ENCODE assay signal across 8 cellular contexts in the genomic region with DNA sequence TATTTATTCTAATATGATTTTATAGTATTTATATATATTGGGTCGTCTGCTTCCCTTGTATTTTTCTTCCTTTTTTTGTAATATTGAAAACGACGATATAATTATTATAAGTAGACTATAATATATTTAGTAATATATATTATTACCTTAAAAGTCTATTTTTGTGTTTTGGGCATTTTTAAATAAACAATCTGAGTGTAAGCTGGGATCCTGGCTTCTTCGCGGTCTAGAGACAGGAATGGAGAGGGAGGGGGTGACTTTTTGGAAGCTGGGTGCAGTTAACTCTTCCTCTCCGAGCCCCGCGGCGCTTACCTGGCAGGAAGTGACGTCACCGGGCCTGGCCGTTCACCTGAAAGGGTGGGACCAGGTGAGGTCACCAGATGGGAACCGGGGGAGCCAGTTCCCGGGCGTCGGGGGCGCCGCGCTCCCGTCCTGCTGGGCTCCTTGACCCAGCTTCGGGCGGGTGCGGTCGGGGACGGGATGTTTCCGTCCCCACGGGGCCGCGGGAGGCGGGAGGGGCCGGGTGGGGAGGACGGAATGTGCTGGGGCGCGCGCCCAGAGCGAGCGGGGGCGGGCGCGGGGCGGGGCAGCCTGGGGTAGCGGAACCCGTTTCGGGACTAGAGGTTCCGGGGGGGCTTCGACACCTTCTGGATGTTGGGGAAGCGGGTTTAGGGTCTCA. TPM values are rescaled to one million over a fixed set of nuclear protein-coding genes. Genes with fewer than 3 reads are reported as not detected.
DNase-seq lines count a peak whose midpoint lies in the region; ATAC-seq, FAIRE-seq and TF ChIP-seq lines count a peak whose summit lies in the region.

No MANE protein-coding gene starts in this region.

- peak overlapping the region; percentile 96 to 99 for H3K4me3 ChIP-seq in kidney (ENCODE audit: low read length in 2 of 2)

- peak; percentile 70 for FAIRE-seq in GM12892 (lab: Jason Lieb, UNC)
- peak; percentile 54 for FAIRE-seq in kidney (lab: Jason Lieb, UNC)

- TF ChIP-seq CTCF in activated B cell treated with CpG ODN at 0.5 μM for 24 hours (IDR thresholded peaks at IDR 0.05) (no peak), kidney (IDR thresholded peaks at IDR 0.05; ENCODE audit: borderline replicate concordance, extremely low read depth, insufficient read depth) (no peak)

- H3K27me3 Mint-ChIP-seq in activated B cell treated with CpG ODN at 0.5 μM for 24 hours: peaks cover 4% of the 10 kb centered on the region

- H3K27ac Mint-ChIP-seq in activated B cell treated with CpG ODN at 0.5 μM for 24 hours: peak overlapping the region; percentile 98

- no peaks in the 10 kb centered on the region for H3K9me3 Mint-ChIP-seq in activated B cell treated with CpG ODN at 0.5 μM for 24 hours

- H3K9ac ChIP-seq in kidney (ENCODE audit: low read length in 2 of 2): peak overlapping the region; percentile 95 to 100

- ATAC-seq in activated B cell treated with CpG ODN at 0.5 μM for 24 hours (ENCODE audit: low read depth) (peak; percentile 3), HG02885 (IDR thresholded peaks at IDR 0.05; ENCODE audit: poor library complexity, unreplicated experiment) (no peak), GM18873 (IDR thresholded peaks at IDR 0.05; ENCODE audit: low FRiP score, unreplicated experiment) (no peak)

- peaks cover 6 to 22% of the 10 kb centered on the region in 2 donors for H3K36me3 ChIP-seq in kidney (ENCODE audit: control insufficient read depth in 1 of 2, insufficient read depth in 2 of 2, low read length in 2 of 2)

- H3K4me1 Mint-ChIP-seq in activated B cell treated with CpG ODN at 0.5 μM for 24 hours: peaks cover 60% of the 10 kb centered on the region

- H3K4me3 Mint-ChIP-seq in activated B cell treated with CpG ODN at 0.5 μM for 24 hours: peak overlapping the region; percentile 89

- POLR2A ChIA-PET in activated B cell treated with CpG ODN at 0.5 μM for 24 hours (lab: Charles Lee): interaction anchor here (0.6 to 6.9 kb wide), 7 partner anchors 11 to 769 kb away, joined by 3 to 213 read pairs (median 4); a partner anchor contains a TSS

- CTCF ChIA-PET in activated B cell treated with CpG ODN at 0.5 μM for 24 hours (lab: Charles Lee): interaction anchor here (3.7 kb wide), 1 partner anchor 11 kb away, joined by 39 read pairs; no protein-coding TSS in a partner anchor

- TF ChIP-seq POLR2A in GM12892 (IDR thresholded peaks at IDR 0.05; ENCODE audit: low read depth, low read length): peak; percentile 62; the same call in 1 of the 2 replicates

- peaks cover 24 to 26% of the 10 kb centered on the region in 2 donors for H3K4me1 ChIP-seq in kidney (ENCODE audit: control insufficient read depth in 1 of 2, insufficient read depth in 1 of 2, low read depth in 1 of 2, low read length in 2 of 2)

- H3K9me3 ChIP-seq in kidney (ENCODE audit: control insufficient read depth in 1 of 2, low read length in 2 of 2): no peaks in the 10 kb centered on the region

- DNase-seq in GM12892 (ENCODE audit: insufficient read length): no peak
- DNase-seq in NCI-H187 treated with DMSO at 0.1 percent for 48 hours (lab: John Stamatoyannopoulos, UW): peak; percentile 78
- peak; percentile 76 for DNase-seq in activated B cell treated with CpG ODN at 0.5 μM for 24 hours
- DNase-seq in central memory CD4-positive, alpha-beta T cell: peak; percentile 86
- DNase-seq in kidney: peak; percentile 98
- peak; percentile 88 for DNase-seq in stimulated activated CD4-positive, alpha-beta T cell treated with anti-CD3 and anti-CD28 coated beads, Interleukin-15, amount 100 ng/mL, for 24 hours

- H3K27ac ChIP-seq in kidney (ENCODE audit: low read depth in 2 of 2, low read length in 2 of 2): peak overlapping the region; percentile 98 to 99

- intact Hi-C loops in activated B cell treated with CpG ODN at 0.5 μM for 24 hours (cut with micrococcal nuclease) (loop anchor here (5.0 kb wide), 1 partner anchor 557 kb away; no protein-coding TSS in a partner anchor), kidney (cut with DNase I) (no loop called here)

- peaks cover 42% of the 10 kb centered on the region for H3K36me3 Mint-ChIP-seq in activated B cell treated with CpG ODN at 0.5 μM for 24 hours (ENCODE audit: low read depth)

RNA-seq across cellular contexts. Expression of a gene that starts 2.7 kb away (rescaled TPM):
- 29.0 TPM for polyA plus RNA-seq in GM12892 (2012; ENCODE audit: missing spikeins)
- total RNA-seq in activated B cell treated with CpG ODN at 0.5 μM for 24 hours (167 and 206 TPM in 2 replicates), kidney (132 TPM)
- polyA plus RNA-seq in kidney (ENCODE audit: insufficient read depth, low read depth, low replicate concordance): 87.9 TPM

RNA-seq across cellular contexts. Expression of a gene that starts 3.1 kb away (rescaled TPM):
- 14.7 TPM for polyA plus RNA-seq in GM12892 (2012; ENCODE audit: missing spikeins)
- 111 and 125 TPM in 2 replicates for total RNA-seq in activated B cell treated with CpG ODN at 0.5 μM for 24 hours
- 29.7 TPM for total RNA-seq in kidney
- 8.5 TPM for polyA plus RNA-seq in kidney (ENCODE audit: insufficient read depth, low read depth, low replicate concordance)

RNA-seq across cellular contexts. Expression of a gene that starts 18.2 kb away (rescaled TPM):
- 9.6 TPM for polyA plus RNA-seq in GM12892 (2012; ENCODE audit: missing spikeins)
- total RNA-seq in activated B cell treated with CpG ODN at 0.5 μM for 24 hours (38.0 and 39.0 TPM in 2 replicates), kidney (50.4 TPM)
- 32.4 TPM for polyA plus RNA-seq in kidney (ENCODE audit: insufficient read depth, low read depth, low replicate concordance)

RNA-seq across cellular contexts. Expression of a gene that starts 18.4 kb away (rescaled TPM):
- polyA plus RNA-seq in GM12892 (2012; ENCODE audit: missing spikeins): 24.4 TPM
- total RNA-seq in activated B cell treated with CpG ODN at 0.5 μM for 24 hours (50.3 and 52.4 TPM in 2 replicates), kidney (37.1 TPM)
- 54.0 TPM for polyA plus RNA-seq in kidney (ENCODE audit: insufficient read depth, low read depth, low replicate concordance)

RNA-seq across cellular contexts. Expression of a gene that starts 26.4 kb away (rescaled TPM):
- polyA plus RNA-seq in GM12892 (2012; ENCODE audit: missing spikeins): 4,399 TPM
- 4,002 and 4,656 TPM in 2 replicates for total RNA-seq in activated B cell treated with CpG ODN at 0.5 μM for 24 hours
- total RNA-seq in kidney: 1,461 TPM
- polyA plus RNA-seq in kidney (ENCODE audit: insufficient read depth, low read depth, low replicate concordance): 1,965 TPM
